Comparison of ENCODE assay signal across 3 cellular contexts in genomic region chr16:84818133-84818532, GRCh38.
TF ChIP-seq lines count a peak whose summit lies in the region.

No MANE protein-coding gene starts in this region.

TF ChIP-seq in HepG2, 621 proteins besides CTCF, POLR2A, EP300 and RAD21:
- TF ChIP-seq ZNF770 (CRISPR knock-in tag; IDR thresholded peaks at IDR 0.05), result no peak
- no peak for TF ChIP-seq HNRNPK (IDR thresholded peaks at IDR 0.05; ENCODE audit: low read depth, low read length, poor library complexity, severe bottlenecking)
- no peak for TF ChIP-seq REL (CRISPR knock-in tag; conservative IDR thresholded peaks at IDR 0.05)
- no peak for TF ChIP-seq HNRNPH1 (optimal IDR thresholded peaks at IDR 0.05; ENCODE audit: low read depth, low read length)
- peak; percentile 77; the same call in 1 of the 2 replicates for TF ChIP-seq ZKSCAN1 (IDR thresholded peaks at IDR 0.05; ENCODE audit: low read length)

TF ChIP-seq in GM23338, 12 proteins besides CTCF, POLR2A, EP300 and RAD21 (continues in another document):
- TF ChIP-seq ZNF331 (CRISPR knock-in tag; IDR thresholded peaks at IDR 0.05; ENCODE audit: low read depth), result no peak
- TF ChIP-seq EZH2 (IDR thresholded peaks at IDR 0.05; ENCODE audit: low read depth, unreplicated experiment), result no peak
- TF ChIP-seq EZH2phosphoT487 (IDR thresholded peaks at IDR 0.05; ENCODE audit: unreplicated experiment), result no peak
- TF ChIP-seq CREB1 (CRISPR knock-in tag; IDR thresholded peaks at IDR 0.05; ENCODE audit: low read depth), result no peak
- TF ChIP-seq REST (IDR thresholded peaks at IDR 0.05; ENCODE audit: unreplicated experiment), result no peak
- TF ChIP-seq ZNF114 (CRISPR knock-in tag; IDR thresholded peaks at IDR 0.05), result no peak
- TF ChIP-seq POLR2AphosphoS5 (IDR thresholded peaks at IDR 0.05; ENCODE audit: low read depth), result no peak
- no peak for TF ChIP-seq ZNF462 (CRISPR knock-in tag; IDR thresholded peaks at IDR 0.05)
- TF ChIP-seq STAT1 (IDR thresholded peaks at IDR 0.05; ENCODE audit: unreplicated experiment), result no peak
- TF ChIP-seq JUNB (IDR thresholded peaks at IDR 0.05; ENCODE audit: unreplicated experiment), result no peak
- TF ChIP-seq NANOG (IDR thresholded peaks at IDR 0.05; ENCODE audit: borderline replicate concordance), result no peak

TF ChIP-seq in K562, 482 proteins besides CTCF, POLR2A, EP300 and RAD21:
- TF ChIP-seq TEAD1 (CRISPR knock-in tag; IDR thresholded peaks at IDR 0.05), result no peak
- no peak for TF ChIP-seq ZNF780A (CRISPR knock-in tag; IDR thresholded peaks at IDR 0.05)
- TF ChIP-seq ZBTB33 (CRISPR knock-in tag; IDR thresholded peaks at IDR 0.05), result peak; percentile 25; the same call in 1 of the 2 replicates
- peak; percentile 94 for TF ChIP-seq ZKSCAN1 (IDR thresholded peaks at IDR 0.05; ENCODE audit: low read depth, low read length)
- TF ChIP-seq HES1 (IDR thresholded peaks at IDR 0.05; ENCODE audit: low read depth), result no peak
